ENCODE assay signal across 8 cellular contexts in the genomic region with DNA sequence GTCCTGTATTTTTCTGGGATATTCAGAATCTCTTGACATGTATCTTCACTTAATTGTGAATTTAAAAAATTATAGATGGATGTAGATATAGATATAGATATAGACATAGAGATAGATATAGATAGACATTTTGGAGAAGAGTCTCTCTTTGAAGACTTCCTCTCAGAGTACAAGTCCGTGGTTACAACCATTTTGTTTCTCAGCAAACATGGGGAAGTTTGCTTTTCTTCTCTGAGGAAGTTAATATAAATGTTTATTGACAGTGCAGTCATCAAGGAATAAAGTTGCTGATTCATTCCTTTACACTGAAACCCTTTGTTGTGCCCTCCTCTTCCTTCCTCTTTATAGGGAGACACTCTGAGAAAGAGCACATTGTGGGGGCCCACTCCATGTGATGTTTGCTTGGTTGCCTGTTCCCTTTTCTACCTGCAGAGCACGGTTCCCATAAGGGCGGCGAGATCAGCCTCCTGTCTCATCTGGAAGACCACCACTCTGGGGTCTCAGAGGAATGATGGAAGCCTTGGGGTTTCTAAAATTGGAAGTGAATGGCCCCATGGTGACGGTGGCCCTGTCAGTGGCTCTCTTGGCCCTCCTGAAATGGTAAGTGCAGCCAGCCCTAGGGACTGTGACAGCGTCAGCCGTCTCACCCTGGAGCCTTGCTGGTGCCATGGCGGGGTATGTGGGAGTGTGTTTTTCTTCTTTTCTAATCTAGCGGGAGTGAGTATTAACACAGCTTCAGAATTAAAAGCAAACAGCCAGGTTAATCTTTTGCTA. TPM values are rescaled to one million over a fixed set of nuclear protein-coding genes. Genes with fewer than 3 reads are reported as not detected.
A peak's percentile ranks its signal among the peaks of the same experiment; 100 is the strongest.
DNase-seq lines count a peak whose midpoint lies in the region; FAIRE-seq and TF ChIP-seq lines count a peak whose summit lies in the region.

TBXAS1 (plus strand) TSS at position 385 of the 774 bp plus-strand sequence; CDS start at position 512, 127 bp downstream.

- H3K4me3 ChIP-seq in HEK293 (ENCODE audit: low read depth, low read length) (no peak within 1 kb of the TSS), esophagus squamous epithelium (peak within 1 kb of the TSS in 3 of 4 donors; percentile 7 to 49 (median 18)), parathyroid adenoma (ENCODE audit: low read depth, low read length) (no peak within 1 kb of the TSS)

- H3K36me3 ChIP-seq in HEK293 (ENCODE audit: control insufficient read depth in 2 of 2, insufficient read depth in 1 of 2, low read length in 2 of 2) = no peaks in the 10 kb centered on the region
- no peaks in the 10 kb centered on the region for H3K36me3 ChIP-seq in esophagus squamous epithelium
- H3K36me3 ChIP-seq in parathyroid adenoma (ENCODE audit: control insufficient read depth, insufficient read depth, low read length) = no peaks in the 10 kb centered on the region

- TF ChIP-seq POLR2A in esophagus squamous epithelium (IDR thresholded peaks at IDR 0.05) = peak in 1 of 4 donors; percentile 60

- no peak for FAIRE-seq in GM19239 (lab: Jason Lieb, UNC)

- peaks cover 5% of the 10 kb centered on the region; the same call in 1 of the 2 replicates for H3K4me1 ChIP-seq in HEK293 (ENCODE audit: control insufficient read depth, insufficient read depth, low read length)
- peaks cover 0 to 7% (median 0%) of the 10 kb centered on the region in 3 donors for H3K4me1 ChIP-seq in esophagus squamous epithelium
- peaks cover 11% of the 10 kb centered on the region for H3K4me1 ChIP-seq in parathyroid adenoma

- H3K9me3 ChIP-seq in HEK293 (ENCODE audit: control insufficient read depth, insufficient read depth, low read depth, low read length) (no peaks in the 10 kb centered on the region), esophagus squamous epithelium (no peaks in the 10 kb centered on the region), parathyroid adenoma (ENCODE audit: control insufficient read depth, low read length) (no peaks in the 10 kb centered on the region)

- POLR2A ChIA-PET in HEK293 (lab: Yijun Ruan, JAX) = no interaction called here

- H2AFZ ChIP-seq in parathyroid adenoma = peak within 1 kb of the TSS; percentile 67

- H3K9ac ChIP-seq in parathyroid adenoma = no peak within 1 kb of the TSS

- no peaks in the 10 kb centered on the region for H3K79me2 ChIP-seq in parathyroid adenoma

- CTCF ChIA-PET in HEK293 (lab: Yijun Ruan, JAX) = interaction anchor here (1.0 kb wide), 1 partner anchor 209 kb away, joined by 3 read pairs; no protein-coding TSS in a partner anchor

- intact Hi-C loops in esophagus squamous epithelium (cut with DNase I) = no loop called here

- H3K27ac ChIP-seq in HEK293 (ENCODE audit: extremely low read depth, low read depth, low read length) = no peak within 1 kb of the TSS
- peak within 1 kb of the TSS in 2 of 4 donors; percentile 7 to 40 for H3K27ac ChIP-seq in esophagus squamous epithelium
- H3K27ac ChIP-seq in parathyroid adenoma = peak within 1 kb of the TSS; percentile 22

- no peak within 1 kb of the TSS for H3K4me2 ChIP-seq in parathyroid adenoma (ENCODE audit: low read length)

- H3K27me3 ChIP-seq in esophagus squamous epithelium = no peaks in the 10 kb centered on the region
- no peaks in the 10 kb centered on the region for H3K27me3 ChIP-seq in parathyroid adenoma (ENCODE audit: control insufficient read depth, insufficient read depth, low read length)

- TF ChIP-seq CTCF in HEK293 (tag by site-specific recombination; IDR thresholded peaks at IDR 0.05) (no peak), esophagus squamous epithelium (IDR thresholded peaks at IDR 0.05) (no peak), parathyroid adenoma (IDR thresholded peaks at IDR 0.05) (no peak)

- peak; percentile 91 for DNase-seq in COLO829 (ENCODE audit: low spot score)
- peak; percentile 89 for DNase-seq in SKM-1 treated with dmso at 0.1 percent for 144 hours (lab: John Stamatoyannopoulos, UW; ENCODE audit: unreplicated experiment)
- no peak for DNase-seq in esophagus squamous epithelium (lab: John Stamatoyannopoulos, UW)
- DNase-seq in DMS153 treated with DMSO at 0.1 percent for 48 hours (lab: John Stamatoyannopoulos, UW; ENCODE audit: unreplicated experiment) = no peak
- no peak for DNase-seq in RKO (ENCODE audit: low spot score)
- DNase-seq in GM19239 (ENCODE audit: insufficient read length, low spot score) = no peak

- 44 to 77% methylated on average over 1 to 9 of the region's 9 CpGs for WGBS in esophagus squamous epithelium, 2 donors

TF ChIP-seq in HEK293, 187 proteins besides CTCF, POLR2A, EP300 and RAD21:
- TF ChIP-seq ZNF701 (tag by site-specific recombination; IDR thresholded peaks at IDR 0.05) (no peak), ZNF404 (tag by site-specific recombination; IDR thresholded peaks at IDR 0.05) (no peak), WT1 (tag by site-specific recombination; IDR thresholded peaks at IDR 0.05) (peak; percentile 99), ZSCAN18 (tag by site-specific recombination; IDR thresholded peaks at IDR 0.05) (no peak), ZNF785 (tag by site-specific recombination; IDR thresholded peaks at IDR 0.05) (no peak), ZNF274 (IDR thresholded peaks at IDR 0.05; ENCODE audit: low read length) (no peak), ZNF274 (tag by site-specific recombination; IDR thresholded peaks at IDR 0.05; ENCODE audit: borderline replicate concordance) (no peak), ZFP69B (tag by site-specific recombination; IDR thresholded peaks at IDR 0.05) (no peak), ZNF660 (tag by site-specific recombination; IDR thresholded peaks at IDR 0.05) (no peak)
- TF ChIP-seq, protein P1, sequence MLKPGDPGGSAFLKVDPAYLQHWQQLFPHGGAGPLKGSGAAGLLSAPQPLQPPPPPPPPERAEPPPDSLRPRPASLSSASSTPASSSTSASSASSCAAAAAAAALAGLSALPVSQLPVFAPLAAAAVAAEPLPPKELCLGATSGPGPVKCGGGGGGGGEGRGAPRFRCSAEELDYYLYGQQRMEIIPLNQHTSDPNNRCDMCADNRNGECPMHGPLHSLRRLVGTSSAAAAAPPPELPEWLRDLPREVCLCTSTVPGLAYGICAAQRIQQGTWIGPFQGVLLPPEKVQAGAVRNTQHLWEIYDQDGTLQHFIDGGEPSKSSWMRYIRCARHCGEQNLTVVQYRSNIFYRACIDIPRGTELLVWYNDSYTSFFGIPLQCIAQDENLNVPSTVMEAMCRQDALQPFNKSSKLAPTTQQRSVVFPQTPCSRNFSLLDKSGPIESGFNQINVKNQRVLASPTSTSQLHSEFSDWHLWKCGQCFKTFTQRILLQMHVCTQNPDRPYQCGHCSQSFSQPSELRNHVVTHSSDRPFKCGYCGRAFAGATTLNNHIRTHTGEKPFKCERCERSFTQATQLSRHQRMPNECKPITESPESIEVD (tag by site-specific recombination; IDR thresholded peaks at IDR 0.05) = peak; percentile 18; the same call in 1 of the 2 replicates

RNA-seq across cellular contexts. Expression of gene TBXAS1, which starts in this region (rescaled TPM):
- 10 to 100 TPM in 3 of 4 donors, 1 to 10 TPM in 1; 9.4 to 24.8 (median 17.8) TPM for total RNA-seq in esophagus squamous epithelium

Comparison
In these comparisons a context has a peak if more than half of its experiments do, and no peak if none do; other contexts are left out.
1. DNase-seq: peak in COLO829 (single experiment) and SKM-1 treated with dmso at 0.1 percent for 144 hours (single experiment); none in esophagus squamous epithelium (single experiment), DMS153 treated with DMSO at 0.1 percent for 48 hours (single experiment), RKO (single experiment) and GM19239 (single experiment).
2. H3K4me3 ChIP-seq: peak in esophagus squamous epithelium (3 of 4); none in HEK293 (single experiment) and parathyroid adenoma (single experiment).